1 cellular context compared by ENCODE assay signal in genomic region chr2:189549440-189549832, GRCh38.
TF ChIP-seq lines count a peak whose summit lies in the region.

No MANE protein-coding gene starts in this region.

TF ChIP-seq in GM23338, 12 proteins besides CTCF, POLR2A, EP300 and RAD21 (continued from another document):
- TF ChIP-seq ZNF462 (CRISPR knock-in tag; IDR thresholded peaks at IDR 0.05) = no peak
- TF ChIP-seq NANOG (IDR thresholded peaks at IDR 0.05; ENCODE audit: borderline replicate concordance) = no peak
- TF ChIP-seq EZH2 (IDR thresholded peaks at IDR 0.05; ENCODE audit: low read depth, unreplicated experiment) = no peak
- TF ChIP-seq EZH2phosphoT487 (IDR thresholded peaks at IDR 0.05; ENCODE audit: unreplicated experiment) = no peak
